ENCODE assay signal across 1 cellular context in the genomic region with DNA sequence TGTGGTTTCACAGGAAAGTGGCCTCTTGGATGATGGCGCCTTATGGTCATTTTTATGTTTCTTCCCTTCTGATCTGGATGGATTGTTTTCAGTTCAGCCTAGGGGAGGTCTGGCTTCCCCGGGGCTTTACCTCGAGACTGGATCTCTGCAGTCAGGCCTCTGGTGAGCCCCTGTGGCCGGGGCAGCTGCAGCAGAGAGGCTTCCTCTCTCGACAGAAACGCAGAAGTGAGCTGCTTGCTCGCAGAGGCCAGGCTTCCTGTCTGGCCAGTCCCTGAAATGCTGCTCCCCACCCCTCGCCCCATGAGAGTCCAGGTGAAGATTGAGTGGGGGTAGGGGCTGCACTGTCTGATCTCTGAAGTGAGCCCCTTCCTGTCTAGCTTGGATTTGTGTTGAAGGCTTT.
TF ChIP-seq lines count a peak whose summit lies in the region.

No MANE protein-coding gene starts in this region.

TF ChIP-seq in GM12878, 131 proteins besides CTCF, POLR2A, EP300 and RAD21 (continues in another document):
- TF ChIP-seq, protein P1, sequence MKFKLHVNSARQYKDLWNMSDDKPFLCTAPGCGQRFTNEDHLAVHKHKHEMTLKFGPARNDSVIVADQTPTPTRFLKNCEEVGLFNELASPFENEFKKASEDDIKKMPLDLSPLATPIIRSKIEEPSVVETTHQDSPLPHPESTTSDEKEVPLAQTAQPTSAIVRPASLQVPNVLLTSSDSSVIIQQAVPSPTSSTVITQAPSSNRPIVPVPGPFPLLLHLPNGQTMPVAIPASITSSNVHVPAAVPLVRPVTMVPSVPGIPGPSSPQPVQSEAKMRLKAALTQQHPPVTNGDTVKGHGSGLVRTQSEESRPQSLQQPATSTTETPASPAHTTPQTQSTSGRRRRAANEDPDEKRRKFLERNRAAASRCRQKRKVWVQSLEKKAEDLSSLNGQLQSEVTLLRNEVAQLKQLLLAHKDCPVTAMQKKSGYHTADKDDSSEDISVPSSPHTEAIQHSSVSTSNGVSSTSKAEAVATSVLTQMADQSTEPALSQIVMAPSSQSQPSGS (IDR thresholded peaks at IDR 0.05; ENCODE audit: low read length) = no peak
- TF ChIP-seq TCF12 (IDR thresholded peaks at IDR 0.05; ENCODE audit: low read depth, low read length) (peak; percentile 86), DPF2 (IDR thresholded peaks at IDR 0.05) (peak; percentile 44; the same call in 1 of the 2 replicates), SRF (IDR thresholded peaks at IDR 0.05; ENCODE audit: low read depth in 2 of 2, low read length in 2 of 2) (peak in 1 of 2 experiments; percentile 10; a peak in 1 of 4 replicates), CHD2 (IDR thresholded peaks at IDR 0.05; ENCODE audit: borderline replicate concordance, low read depth, low read length) (peak; percentile 70), BRCA1 (IDR thresholded peaks at IDR 0.05; ENCODE audit: low read depth, low read length) (no peak), EZH2 (IDR thresholded peaks at IDR 0.05; ENCODE audit: borderline replicate concordance, control insufficient read depth, low read depth, low read length) (no peak), RB1 (IDR thresholded peaks at IDR 0.05; ENCODE audit: borderline replicate concordance) (no peak), BHLHE40 (IDR thresholded peaks at IDR 0.05; ENCODE audit: borderline replicate concordance in 1 of 2, low read depth in 2 of 2, low read length in 1 of 2) (0 out of 4 replicates have a peak, but pooled peaks of 1 of the 2 experiments have one; percentile 25), MTA2 (IDR thresholded peaks at IDR 0.05; ENCODE audit: low read depth) (no peak), ESRRA (IDR thresholded peaks at IDR 0.05; ENCODE audit: low read length) (no peak), NR2F1 (conservative IDR thresholded peaks at IDR 0.05) (0 out of 2 replicates have a peak, but pooled peaks have one; percentile 12), ETV6 (conservative IDR thresholded peaks at IDR 0.05 in 1 of 2, IDR thresholded peaks at IDR 0.05 in 1 of 2; ENCODE audit: borderline replicate concordance in 1 of 2, low read depth in 1 of 2) (peak in 1 of 2 experiments; percentile 48; a peak in 2 of 4 replicates), NBN (IDR thresholded peaks at IDR 0.05) (no peak), TCF3 (IDR thresholded peaks at IDR 0.05; ENCODE audit: borderline replicate concordance, insufficient read depth, low read depth, low read length) (peak; percentile 61; the same call in 1 of the 2 replicates), GATAD2B (conservative IDR thresholded peaks at IDR 0.05; ENCODE audit: low read depth) (peak; percentile 56; the same call in 1 of the 2 replicates), FOXM1 (IDR thresholded peaks at IDR 0.05; ENCODE audit: low read depth, low read length) (no peak), CBFB (IDR thresholded peaks at IDR 0.05; ENCODE audit: low read depth) (peak; percentile 88; the same call in 1 of the 2 replicates), STAT1 (conservative IDR thresholded peaks at IDR 0.05) (peak; percentile 69; the same call in 1 of the 2 replicates), ZBED1 (IDR thresholded peaks at IDR 0.05; ENCODE audit: borderline replicate concordance) (no peak), RBBP5 (conservative IDR thresholded peaks at IDR 0.05) (no peak), NFXL1 (IDR thresholded peaks at IDR 0.05; ENCODE audit: borderline replicate concordance) (no peak), TARDBP (IDR thresholded peaks at IDR 0.05; ENCODE audit: borderline replicate concordance) (peak; percentile 66; the same call in 1 of the 2 replicates), ASH2L (IDR thresholded peaks at IDR 0.05; ENCODE audit: borderline replicate concordance, low read depth) (no peak), YY1 (IDR thresholded peaks at IDR 0.05; ENCODE audit: low read depth, low read length) (peak; percentile 62), PAX5 (IDR thresholded peaks at IDR 0.05; ENCODE audit: borderline replicate concordance, low read depth, low read length) (peak; percentile 66; the same call in 1 of the 2 replicates), ZNF24 (IDR thresholded peaks at IDR 0.05) (no peak), ZNF622 (IDR thresholded peaks at IDR 0.05) (no peak), ZSCAN29 (IDR thresholded peaks at IDR 0.05) (no peak), NFYA (IDR thresholded peaks at IDR 0.05; ENCODE audit: borderline replicate concordance, low read depth, low read length) (no peak), BCL11A (IDR thresholded peaks at IDR 0.05; ENCODE audit: low read depth, low read length) (no peak), MEF2A (IDR thresholded peaks at IDR 0.05; ENCODE audit: insufficient read depth, low read depth, low read length) (0 out of 2 replicates have a peak, but pooled peaks have one; percentile 16), RCOR1 (conservative IDR thresholded peaks at IDR 0.05; ENCODE audit: low read depth, low read length) (no peak), CREM (IDR thresholded peaks at IDR 0.05; ENCODE audit: low read depth) (peak; percentile 43), SPI1 (IDR thresholded peaks at IDR 0.05; ENCODE audit: borderline replicate concordance, insufficient read depth, low read depth, low read length) (peak; percentile 82)
- TF ChIP-seq, protein P2, sequence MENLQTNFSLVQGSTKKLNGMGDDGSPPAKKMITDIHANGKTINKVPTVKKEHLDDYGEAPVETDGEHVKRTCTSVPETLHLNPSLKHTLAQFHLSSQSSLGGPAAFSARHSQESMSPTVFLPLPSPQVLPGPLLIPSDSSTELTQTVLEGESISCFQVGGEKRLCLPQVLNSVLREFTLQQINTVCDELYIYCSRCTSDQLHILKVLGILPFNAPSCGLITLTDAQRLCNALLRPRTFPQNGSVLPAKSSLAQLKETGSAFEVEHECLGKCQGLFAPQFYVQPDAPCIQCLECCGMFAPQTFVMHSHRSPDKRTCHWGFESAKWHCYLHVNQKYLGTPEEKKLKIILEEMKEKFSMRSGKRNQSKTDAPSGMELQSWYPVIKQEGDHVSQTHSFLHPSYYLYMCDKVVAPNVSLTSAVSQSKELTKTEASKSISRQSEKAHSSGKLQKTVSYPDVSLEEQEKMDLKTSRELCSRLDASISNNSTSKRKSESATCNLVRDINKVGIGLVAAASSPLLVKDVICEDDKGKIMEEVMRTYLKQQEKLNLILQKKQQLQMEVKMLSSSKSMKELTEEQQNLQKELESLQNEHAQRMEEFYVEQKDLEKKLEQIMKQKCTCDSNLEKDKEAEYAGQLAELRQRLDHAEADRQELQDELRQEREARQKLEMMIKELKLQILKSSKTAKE (IDR thresholded peaks at IDR 0.05; ENCODE audit: low read depth, poor library complexity, severe bottlenecking) = peak; percentile 35
- TF ChIP-seq, protein P3, sequence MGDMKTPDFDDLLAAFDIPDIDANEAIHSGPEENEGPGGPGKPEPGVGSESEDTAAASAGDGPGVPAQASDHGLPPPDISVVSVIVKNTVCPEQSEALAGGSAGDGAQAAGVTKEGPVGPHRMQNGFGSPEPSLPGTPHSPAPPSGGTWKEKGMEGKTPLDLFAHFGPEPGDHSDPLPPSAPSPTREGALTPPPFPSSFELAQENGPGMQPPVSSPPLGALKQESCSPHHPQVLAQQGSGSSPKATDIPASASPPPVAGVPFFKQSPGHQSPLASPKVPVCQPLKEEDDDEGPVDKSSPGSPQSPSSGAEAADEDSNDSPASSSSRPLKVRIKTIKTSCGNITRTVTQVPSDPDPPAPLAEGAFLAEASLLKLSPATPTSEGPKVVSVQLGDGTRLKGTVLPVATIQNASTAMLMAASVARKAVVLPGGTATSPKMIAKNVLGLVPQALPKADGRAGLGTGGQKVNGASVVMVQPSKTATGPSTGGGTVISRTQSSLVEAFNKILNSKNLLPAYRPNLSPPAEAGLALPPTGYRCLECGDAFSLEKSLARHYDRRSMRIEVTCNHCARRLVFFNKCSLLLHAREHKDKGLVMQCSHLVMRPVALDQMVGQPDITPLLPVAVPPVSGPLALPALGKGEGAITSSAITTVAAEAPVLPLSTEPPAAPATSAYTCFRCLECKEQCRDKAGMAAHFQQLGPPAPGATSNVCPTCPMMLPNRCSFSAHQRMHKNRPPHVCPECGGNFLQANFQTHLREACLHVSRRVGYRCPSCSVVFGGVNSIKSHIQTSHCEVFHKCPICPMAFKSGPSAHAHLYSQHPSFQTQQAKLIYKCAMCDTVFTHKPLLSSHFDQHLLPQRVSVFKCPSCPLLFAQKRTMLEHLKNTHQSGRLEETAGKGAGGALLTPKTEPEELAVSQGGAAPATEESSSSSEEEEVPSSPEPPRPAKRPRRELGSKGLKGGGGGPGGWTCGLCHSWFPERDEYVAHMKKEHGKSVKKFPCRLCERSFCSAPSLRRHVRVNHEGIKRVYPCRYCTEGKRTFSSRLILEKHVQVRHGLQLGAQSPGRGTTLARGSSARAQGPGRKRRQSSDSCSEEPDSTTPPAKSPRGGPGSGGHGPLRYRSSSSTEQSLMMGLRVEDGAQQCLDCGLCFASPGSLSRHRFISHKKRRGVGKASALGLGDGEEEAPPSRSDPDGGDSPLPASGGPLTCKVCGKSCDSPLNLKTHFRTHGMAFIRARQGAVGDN (IDR thresholded peaks at IDR 0.05) = peak; percentile 84
- TF ChIP-seq, protein P4, sequence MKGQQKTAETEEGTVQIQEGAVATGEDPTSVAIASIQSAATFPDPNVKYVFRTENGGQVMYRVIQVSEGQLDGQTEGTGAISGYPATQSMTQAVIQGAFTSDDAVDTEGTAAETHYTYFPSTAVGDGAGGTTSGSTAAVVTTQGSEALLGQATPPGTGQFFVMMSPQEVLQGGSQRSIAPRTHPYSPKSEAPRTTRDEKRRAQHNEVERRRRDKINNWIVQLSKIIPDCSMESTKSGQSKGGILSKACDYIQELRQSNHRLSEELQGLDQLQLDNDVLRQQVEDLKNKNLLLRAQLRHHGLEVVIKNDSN (IDR thresholded peaks at IDR 0.05; ENCODE audit: borderline replicate concordance, extremely low read length, insufficient read depth, low read depth, low read length) = no peak
- TF ChIP-seq, protein P5, sequence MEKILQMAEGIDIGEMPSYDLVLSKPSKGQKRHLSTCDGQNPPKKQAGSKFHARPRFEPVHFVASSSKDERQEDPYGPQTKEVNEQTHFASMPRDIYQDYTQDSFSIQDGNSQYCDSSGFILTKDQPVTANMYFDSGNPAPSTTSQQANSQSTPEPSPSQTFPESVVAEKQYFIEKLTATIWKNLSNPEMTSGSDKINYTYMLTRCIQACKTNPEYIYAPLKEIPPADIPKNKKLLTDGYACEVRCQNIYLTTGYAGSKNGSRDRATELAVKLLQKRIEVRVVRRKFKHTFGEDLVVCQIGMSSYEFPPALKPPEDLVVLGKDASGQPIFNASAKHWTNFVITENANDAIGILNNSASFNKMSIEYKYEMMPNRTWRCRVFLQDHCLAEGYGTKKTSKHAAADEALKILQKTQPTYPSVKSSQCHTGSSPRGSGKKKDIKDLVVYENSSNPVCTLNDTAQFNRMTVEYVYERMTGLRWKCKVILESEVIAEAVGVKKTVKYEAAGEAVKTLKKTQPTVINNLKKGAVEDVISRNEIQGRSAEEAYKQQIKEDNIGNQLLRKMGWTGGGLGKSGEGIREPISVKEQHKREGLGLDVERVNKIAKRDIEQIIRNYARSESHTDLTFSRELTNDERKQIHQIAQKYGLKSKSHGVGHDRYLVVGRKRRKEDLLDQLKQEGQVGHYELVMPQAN (conservative IDR thresholded peaks at IDR 0.05) = no peak
- TF ChIP-seq, protein P6, sequence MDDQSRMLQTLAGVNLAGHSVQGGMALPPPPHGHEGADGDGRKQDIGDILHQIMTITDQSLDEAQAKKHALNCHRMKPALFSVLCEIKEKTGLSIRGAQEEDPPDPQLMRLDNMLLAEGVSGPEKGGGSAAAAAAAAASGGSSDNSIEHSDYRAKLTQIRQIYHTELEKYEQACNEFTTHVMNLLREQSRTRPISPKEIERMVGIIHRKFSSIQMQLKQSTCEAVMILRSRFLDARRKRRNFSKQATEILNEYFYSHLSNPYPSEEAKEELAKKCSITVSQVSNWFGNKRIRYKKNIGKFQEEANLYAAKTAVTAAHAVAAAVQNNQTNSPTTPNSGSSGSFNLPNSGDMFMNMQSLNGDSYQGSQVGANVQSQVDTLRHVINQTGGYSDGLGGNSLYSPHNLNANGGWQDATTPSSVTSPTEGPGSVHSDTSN (IDR thresholded peaks at IDR 0.05; ENCODE audit: insufficient replicate concordance, low read depth, low read length) = no peak
- TF ChIP-seq, protein P7, sequence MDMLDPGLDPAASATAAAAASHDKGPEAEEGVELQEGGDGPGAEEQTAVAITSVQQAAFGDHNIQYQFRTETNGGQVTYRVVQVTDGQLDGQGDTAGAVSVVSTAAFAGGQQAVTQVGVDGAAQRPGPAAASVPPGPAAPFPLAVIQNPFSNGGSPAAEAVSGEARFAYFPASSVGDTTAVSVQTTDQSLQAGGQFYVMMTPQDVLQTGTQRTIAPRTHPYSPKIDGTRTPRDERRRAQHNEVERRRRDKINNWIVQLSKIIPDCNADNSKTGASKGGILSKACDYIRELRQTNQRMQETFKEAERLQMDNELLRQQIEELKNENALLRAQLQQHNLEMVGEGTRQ (IDR thresholded peaks at IDR 0.05; ENCODE audit: borderline replicate concordance, low read depth, low read length) = no peak; the same call in 1 of the 2 replicates
- TF ChIP-seq, protein P8, sequence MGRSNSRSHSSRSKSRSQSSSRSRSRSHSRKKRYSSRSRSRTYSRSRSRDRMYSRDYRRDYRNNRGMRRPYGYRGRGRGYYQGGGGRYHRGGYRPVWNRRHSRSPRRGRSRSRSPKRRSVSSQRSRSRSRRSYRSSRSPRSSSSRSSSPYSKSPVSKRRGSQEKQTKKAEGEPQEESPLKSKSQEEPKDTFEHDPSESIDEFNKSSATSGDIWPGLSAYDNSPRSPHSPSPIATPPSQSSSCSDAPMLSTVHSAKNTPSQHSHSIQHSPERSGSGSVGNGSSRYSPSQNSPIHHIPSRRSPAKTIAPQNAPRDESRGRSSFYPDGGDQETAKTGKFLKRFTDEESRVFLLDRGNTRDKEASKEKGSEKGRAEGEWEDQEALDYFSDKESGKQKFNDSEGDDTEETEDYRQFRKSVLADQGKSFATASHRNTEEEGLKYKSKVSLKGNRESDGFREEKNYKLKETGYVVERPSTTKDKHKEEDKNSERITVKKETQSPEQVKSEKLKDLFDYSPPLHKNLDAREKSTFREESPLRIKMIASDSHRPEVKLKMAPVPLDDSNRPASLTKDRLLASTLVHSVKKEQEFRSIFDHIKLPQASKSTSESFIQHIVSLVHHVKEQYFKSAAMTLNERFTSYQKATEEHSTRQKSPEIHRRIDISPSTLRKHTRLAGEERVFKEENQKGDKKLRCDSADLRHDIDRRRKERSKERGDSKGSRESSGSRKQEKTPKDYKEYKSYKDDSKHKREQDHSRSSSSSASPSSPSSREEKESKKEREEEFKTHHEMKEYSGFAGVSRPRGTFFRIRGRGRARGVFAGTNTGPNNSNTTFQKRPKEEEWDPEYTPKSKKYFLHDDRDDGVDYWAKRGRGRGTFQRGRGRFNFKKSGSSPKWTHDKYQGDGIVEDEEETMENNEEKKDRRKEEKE (IDR thresholded peaks at IDR 0.05) = no peak
- TF ChIP-seq, protein P9, sequence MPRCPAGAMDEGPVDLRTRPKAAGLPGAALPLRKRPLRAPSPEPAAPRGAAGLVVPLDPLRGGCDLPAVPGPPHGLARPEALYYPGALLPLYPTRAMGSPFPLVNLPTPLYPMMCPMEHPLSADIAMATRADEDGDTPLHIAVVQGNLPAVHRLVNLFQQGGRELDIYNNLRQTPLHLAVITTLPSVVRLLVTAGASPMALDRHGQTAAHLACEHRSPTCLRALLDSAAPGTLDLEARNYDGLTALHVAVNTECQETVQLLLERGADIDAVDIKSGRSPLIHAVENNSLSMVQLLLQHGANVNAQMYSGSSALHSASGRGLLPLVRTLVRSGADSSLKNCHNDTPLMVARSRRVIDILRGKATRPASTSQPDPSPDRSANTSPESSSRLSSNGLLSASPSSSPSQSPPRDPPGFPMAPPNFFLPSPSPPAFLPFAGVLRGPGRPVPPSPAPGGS (IDR thresholded peaks at IDR 0.05; ENCODE audit: borderline replicate concordance, insufficient read depth, low read depth, low read length, poor library complexity, severe bottlenecking) = peak; percentile 12
